In genomic region chr16:79608976-79609375, GRCh38 we compare ENCODE assay signal across 25 cellular contexts.
"Had no signal": no experiment of that assay in that cellular context is flagged by ENCODE, and none has a peak within 500 bp of the region (broad histone marks: within the 10 kb centered on the region; RNA-seq: fewer than 3 reads in every experiment).

No MANE protein-coding gene starts in this region.

- H3K27ac Mint-ChIP-seq: mesothelial cell of epicardium; naive B cell; natural killer cell; stimulated activated memory B cell treated with anti-CD40 and anti-IgM and Interleukin-4, amounts not matched to agents 10 μg/mL and 1 μg/mL and 100 μg/mL, for 72 hours; stimulated activated naive CD8-positive, alpha-beta T cell treated with anti-CD3 and anti-CD28 coated beads, Interleukin-15, amount 100 ng/mL, for 72 hours; type B pancreatic cell had no signal

- H3K4me3 Mint-ChIP-seq: mesothelial cell of epicardium; naive B cell; natural killer cell; stimulated activated memory B cell treated with anti-CD40 and anti-IgM and Interleukin-4, amounts not matched to agents 10 μg/mL and 1 μg/mL and 100 μg/mL, for 72 hours; stimulated activated naive CD8-positive, alpha-beta T cell treated with anti-CD3 and anti-CD28 coated beads, Interleukin-15, amount 100 ng/mL, for 72 hours; type B pancreatic cell had no signal

- DNase-seq: hippocampal formation; kidney; left colon; left ventricle myocardium inferior; mesendoderm; naive B cell; natural killer cell; nucleus accumbens; psoas muscle; right lobe of liver; stimulated activated CD4-positive, alpha-beta T cell treated with anti-CD3 and anti-CD28 coated beads, Interleukin-1b, Interleukin-23, amount 100 ng/mL, for 48 hours; stimulated activated CD4-positive, alpha-beta T cell treated with anti-CD3 and anti-CD28 coated beads, Interleukin-2, amount 100 ng/mL, for 48 hours; stimulated activated CD4-positive, alpha-beta T cell treated with anti-CD3 and anti-CD28 coated beads, Interleukin-4, amount 100 ng/mL, for 4 hours; stimulated activated CD8-positive, alpha-beta memory T cell treated with anti-CD3 and anti-CD28 coated beads, Interleukin-4, amount 100 ng/mL, for 48 hours; stimulated activated naive CD4-positive, alpha-beta T cell treated with Interleukin-2 at 50 U/mL for 16 hours; stimulated activated naive CD8-positive, alpha-beta T cell treated with anti-CD3 and anti-CD28 coated beads, Interleukin-15, amount 100 ng/mL, for 72 hours; substantia nigra; uterus had no signal

- ATAC-seq: left colon; natural killer cell; right lobe of liver; stimulated activated memory B cell treated with anti-CD40 and anti-IgM and Interleukin-4, amounts not matched to agents 10 μg/mL and 1 μg/mL and 100 μg/mL, for 72 hours; stimulated activated naive CD8-positive, alpha-beta T cell treated with anti-CD3 and anti-CD28 coated beads, Interleukin-15, amount 100 ng/mL, for 72 hours had no signal

- H3K27me3 ChIP-seq: right lobe of liver, tibial nerve, uterus had no signal

- H3K27ac ChIP-seq: left ventricle myocardium inferior, parathyroid adenoma, psoas muscle, right lobe of liver had no signal

- H3K4me3 ChIP-seq: left ventricle myocardium inferior, lung, psoas muscle, right lobe of liver, smooth muscle cell, tibial nerve, uterus had no signal

- H3K36me3 ChIP-seq: left ventricle myocardium inferior, right lobe of liver, tibial nerve, uterus had no signal

- H3K9me3 ChIP-seq: left ventricle myocardium inferior, psoas muscle, right lobe of liver, tibial nerve, uterus had no signal

- H3K4me1 Mint-ChIP-seq: natural killer cell; stimulated activated naive CD8-positive, alpha-beta T cell treated with anti-CD3 and anti-CD28 coated beads, Interleukin-15, amount 100 ng/mL, for 72 hours had no signal

- H3K4me1 ChIP-seq: left ventricle myocardium inferior, right lobe of liver, uterus had no signal

- H3K36me3 Mint-ChIP-seq: mesothelial cell of epicardium; naive B cell; natural killer cell; stimulated activated memory B cell treated with anti-CD40 and anti-IgM and Interleukin-4, amounts not matched to agents 10 μg/mL and 1 μg/mL and 100 μg/mL, for 72 hours; type B pancreatic cell had no signal

- H3K9me3 Mint-ChIP-seq: mesothelial cell of epicardium; naive B cell; natural killer cell; stimulated activated memory B cell treated with anti-CD40 and anti-IgM and Interleukin-4, amounts not matched to agents 10 μg/mL and 1 μg/mL and 100 μg/mL, for 72 hours; stimulated activated naive CD8-positive, alpha-beta T cell treated with anti-CD3 and anti-CD28 coated beads, Interleukin-15, amount 100 ng/mL, for 72 hours; type B pancreatic cell had no signal
